9 cellular contexts compared by ENCODE assay signal in the genomic region with DNA sequence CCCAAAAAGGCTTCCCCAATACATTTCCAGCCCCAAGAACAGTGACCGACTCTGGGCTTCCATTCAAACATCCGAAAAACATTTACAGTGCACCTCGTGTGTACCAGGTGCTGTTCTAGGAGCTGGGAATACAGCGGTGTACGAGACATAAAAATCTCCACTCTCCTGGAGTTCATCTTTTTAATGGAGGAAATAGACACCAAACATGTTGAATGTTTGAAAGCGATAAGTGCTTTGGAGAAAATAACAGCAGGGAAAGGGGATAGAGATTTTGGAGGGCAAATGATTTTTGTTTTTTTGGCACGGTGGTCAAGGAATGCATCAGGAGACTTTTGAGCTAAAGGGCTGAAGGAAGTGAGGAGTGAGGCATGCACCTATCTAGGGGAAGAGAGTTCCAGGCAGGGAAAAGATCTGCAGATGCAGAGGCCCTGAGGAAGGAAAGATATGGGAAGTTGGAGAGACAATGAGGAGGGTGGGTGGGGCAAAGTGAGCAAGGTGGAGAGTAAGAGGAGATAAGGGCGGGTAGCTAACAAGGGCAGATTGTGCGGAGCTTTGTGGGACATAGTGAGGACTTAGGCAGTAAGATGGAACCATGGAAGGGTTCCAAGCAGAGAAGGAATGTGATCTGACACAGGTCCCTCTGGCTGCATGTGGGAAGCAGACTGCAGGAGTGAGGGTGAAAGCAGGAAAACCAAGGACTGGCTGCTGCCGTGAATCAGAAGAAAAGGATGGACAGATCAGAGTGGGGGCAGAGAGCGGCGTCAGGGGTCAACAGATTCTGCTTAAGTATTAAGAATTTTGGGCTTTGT. TPM values are rescaled to one million over a fixed set of nuclear protein-coding genes. Genes with fewer than 3 reads are reported as not detected.
DNase-seq lines count a peak whose midpoint lies in the region; ATAC-seq, FAIRE-seq and TF ChIP-seq lines count a peak whose summit lies in the region.
"Had no signal": no experiment of that assay in that cellular context is flagged by ENCODE, and none has a peak within 500 bp of the region (broad histone marks: within the 10 kb centered on the region; RNA-seq: fewer than 3 reads in every experiment).

No MANE protein-coding gene starts in this region.

- H3K9ac ChIP-seq in GM12878 (ENCODE audit: control insufficient read depth, insufficient read depth, low read length) (peak overlapping the region; percentile 96), HepG2 (ENCODE audit: insufficient read depth, low read depth, low read length) (peak overlapping the region; percentile 83)

- peaks cover 47% of the 10 kb centered on the region for H3K79me2 ChIP-seq in GM12878 (ENCODE audit: control insufficient read depth, insufficient read depth, low read length)
- peaks cover 41% of the 10 kb centered on the region for H3K79me2 ChIP-seq in HepG2 (ENCODE audit: insufficient read depth, low read length)

- intact Hi-C loops in GM12878 (cut with micrococcal nuclease; ENCODE audit: unreplicated experiment), result loop anchor here (2.0 kb wide), 1 partner anchor 296 kb away; no protein-coding TSS in a partner anchor
- intact Hi-C loops in HepG2 (cut with micrococcal nuclease; ENCODE audit: unreplicated experiment), result no loop called here

- no peak for TF ChIP-seq POLR2A in GM12878 (IDR thresholded peaks at IDR 0.05; ENCODE audit: low read depth, low read length)
- TF ChIP-seq POLR2A in HepG2 (IDR thresholded peaks at IDR 0.05; ENCODE audit: insufficient read depth in 1 of 2, low read depth in 2 of 2, low read length in 2 of 2), result no peak

- peak overlapping the region; percentile 99 for H3K4me2 ChIP-seq in GM12878 (ENCODE audit: control insufficient read depth, insufficient read depth)
- H3K4me2 ChIP-seq in HepG2 (ENCODE audit: low read depth, low read length), result peak overlapping the region; percentile 96

- WGBS in GM12878 (ENCODE audit: insufficient coverage, insufficient replicate concordance, low lambda C conversion rate, missing lambda C conversion rate), result 50% methylated on average over 12 of the region's 12 CpGs
- WGBS in HepG2 (ENCODE audit: low lambda C conversion rate), result 46% methylated on average over 12 of the region's 12 CpGs

- H2AFZ ChIP-seq in GM12878 (ENCODE audit: control insufficient read depth, low read depth, low read length) (peak overlapping the region; percentile 94), HepG2 (ENCODE audit: low read length) (peak overlapping the region; percentile 56)

- SMC1A ChIA-PET in GM12878 (lab: Charles Lee; ENCODE audit: uncharacterized antibody, unreplicated experiment), result interaction anchor here (0.8 to 8.8 kb wide), 7 partner anchors 13 to 294 kb away, joined by 3 to 309 read pairs (median 32); partner anchors contain the start of genes DYRK1B and PSMC4

- peak overlapping the region; percentile 95 for H3K4me3 Mint-ChIP-seq in activated naive CD4-positive, alpha-beta T cell treated with anti-CD3 and anti-CD28 coated beads, Interleukin-2, amount 50 U/mL, for 24 hours
- peak overlapping the region; percentile 96 for H3K4me3 Mint-ChIP-seq in type B pancreatic cell

- RAD21 ChIA-PET in GM12878 (lab: Charles Lee; ENCODE audit: unreplicated experiment), result interaction anchor here (0.7 to 8.0 kb wide), 8 partner anchors 13 to 295 kb away, joined by 3 to 271 read pairs (median 15); partner anchors contain the start of genes DYRK1B and PSMC4

- no peaks in the 10 kb centered on the region for H3K9me3 Mint-ChIP-seq in activated naive CD4-positive, alpha-beta T cell treated with anti-CD3 and anti-CD28 coated beads, Interleukin-2, amount 50 U/mL, for 24 hours
- no peaks in the 10 kb centered on the region for H3K9me3 Mint-ChIP-seq in type B pancreatic cell

- no peaks in the 10 kb centered on the region for H3K27me3 Mint-ChIP-seq in activated naive CD4-positive, alpha-beta T cell treated with anti-CD3 and anti-CD28 coated beads, Interleukin-2, amount 50 U/mL, for 24 hours
- H3K27me3 Mint-ChIP-seq in type B pancreatic cell, result no peaks in the 10 kb centered on the region

- in situ Hi-C loops in GM12878 (cut with MboI) (no loop called here), HepG2 (cut with HindIII; ENCODE audit: extremely low pct_ligation_motif_present, low pct_unique_long_range_greater_than_20kb) (no loop called here)

- TF ChIP-seq CTCF in GM12878 (IDR thresholded peaks at IDR 0.05 in 2 of 3, conservative IDR thresholded peaks at IDR 0.05 in 1 of 3; ENCODE audit: control insufficient read depth in 2 of 3, extremely low read depth in 1 of 3, insufficient read depth in 1 of 3, low read depth in 3 of 3, low read length in 3 of 3) (no peak), HepG2 (CRISPR knock-in tag; IDR thresholded peaks at IDR 0.05) (no peak), type B pancreatic cell (conservative IDR thresholded peaks at IDR 0.05) (no peak)

- POLR2A ChIA-PET in GM12878 (lab: Charles Lee), result interaction anchor here (0.5 to 5.1 kb wide), 11 partner anchors 13 to 1456 kb away, joined by 3 to 34 read pairs (median 4); partner anchors contain the start of genes DYRK1B and PSMC4
- POLR2A ChIA-PET in HepG2 (lab: Yijun Ruan, JAX), result interaction anchor here (1.3 to 2.3 kb wide), 2 partner anchors 123 to 411 kb away, joined by 3 to 16 read pairs; partner anchors contain the start of genes PSMC4 and RPS16

- H3K36me3 Mint-ChIP-seq in activated naive CD4-positive, alpha-beta T cell treated with anti-CD3 and anti-CD28 coated beads, Interleukin-2, amount 50 U/mL, for 24 hours, result peaks cover 13% of the 10 kb centered on the region
- peaks cover 3% of the 10 kb centered on the region for H3K36me3 Mint-ChIP-seq in type B pancreatic cell

- no peaks in the 10 kb centered on the region for H3K9me3 ChIP-seq in GM12878 (replicated peaks; ENCODE audit: control insufficient read depth, insufficient read depth, low read length)
- no peaks in the 10 kb centered on the region for H3K9me3 ChIP-seq in HepG2 (ENCODE audit: low read length)

- TF ChIP-seq RAD21 in GM12878 (IDR thresholded peaks at IDR 0.05; ENCODE audit: insufficient read depth, low read depth, low read length) (no peak), HepG2 (CRISPR knock-in tag; IDR thresholded peaks at IDR 0.05) (no peak)

- H3K4me3 ChIP-seq in GM12878 (peak overlapping the region; percentile 52), HepG2 (replicated peaks in 1 of 3; ENCODE audit: insufficient read depth in 1 of 3, low read depth in 2 of 3, low read length in 3 of 3) (peak overlapping the region; percentile 50 to 86 (median 84); a peak in 5 of 6 replicates)

- H3K4me1 Mint-ChIP-seq in activated naive CD4-positive, alpha-beta T cell treated with anti-CD3 and anti-CD28 coated beads, Interleukin-2, amount 50 U/mL, for 24 hours, result peaks cover 41% of the 10 kb centered on the region
- H3K4me1 Mint-ChIP-seq in type B pancreatic cell (ENCODE audit: unreplicated experiment), result peaks cover 38% of the 10 kb centered on the region

- no peaks in the 10 kb centered on the region for H3K27me3 ChIP-seq in GM12878 (replicated peaks in 1 of 2; ENCODE audit: control insufficient read depth in 2 of 2, insufficient read depth in 2 of 2, low read length in 1 of 2)
- no peaks in the 10 kb centered on the region; a peak in 1 of 5 replicates for H3K27me3 ChIP-seq in HepG2 (ENCODE audit: control insufficient read depth in 1 of 2, insufficient read depth in 2 of 2, low read length in 2 of 2)

- no peaks in the 10 kb centered on the region; the same call in 1 of the 2 replicates for H4K20me1 ChIP-seq in GM12878 (ENCODE audit: control insufficient read depth, insufficient read depth)
- H4K20me1 ChIP-seq in HepG2 (ENCODE audit: insufficient read depth, low read length), result peaks cover 28% of the 10 kb centered on the region

- H3K36me3 ChIP-seq in GM12878 (ENCODE audit: control insufficient read depth in 2 of 2, insufficient read depth in 2 of 2, low read length in 1 of 2) (no peaks in the 10 kb centered on the region), HepG2 (replicated peaks in 1 of 2; ENCODE audit: control insufficient read depth in 1 of 2, insufficient read depth in 2 of 2, low read length in 2 of 2) (no peaks in the 10 kb centered on the region)

- FAIRE-seq in GM12878 (lab: Jason Lieb, UNC), result no peak
- no peak for FAIRE-seq in HepG2 (lab: Jason Lieb, UNC)
- FAIRE-seq: frontal cortex had no signal

- TF ChIP-seq EP300 in GM12878 (IDR thresholded peaks at IDR 0.05; ENCODE audit: borderline replicate concordance in 1 of 2, control insufficient read depth in 1 of 2, low read depth in 2 of 2, low read length in 2 of 2) (no peak), HepG2 (IDR thresholded peaks at IDR 0.05; ENCODE audit: low read depth in 2 of 2, low read length in 2 of 2) (no peak), HepG2 (CRISPR knock-in tag; IDR thresholded peaks at IDR 0.05; ENCODE audit: borderline replicate concordance) (no peak)

- TSS peak; percentile 98 for BruUV-seq in GM12878 (replicated peaks; lab: Mats Ljungman, UMichigan)
- BruUV-seq in HepG2 (replicated peaks; lab: Mats Ljungman, UMichigan), result TSS peak; percentile 95

- peak overlapping the region; percentile 81 for H3K27ac ChIP-seq in GM12878 (ENCODE audit: control insufficient read depth, insufficient read depth)
- peak overlapping the region; percentile 74 for H3K27ac ChIP-seq in HepG2 (ENCODE audit: extremely low read length, insufficient read depth, low read length)

- no peak for DNase-seq in activated naive CD4-positive, alpha-beta T cell (lab: John Stamatoyannopoulos, UW)
- DNase-seq in GM12878 (ENCODE audit: low read depth, low spot score), result no peak
- no peak for DNase-seq in HepG2 (ENCODE audit: low spot score)
- DNase-seq in type B pancreatic cell (ENCODE audit: extremely low spot score, unreplicated experiment), result no peak
- DNase-seq in NCI-H510A (lab: John Stamatoyannopoulos, UW), result no peak

- H3K27ac Mint-ChIP-seq in activated naive CD4-positive, alpha-beta T cell treated with anti-CD3 and anti-CD28 coated beads, Interleukin-2, amount 50 U/mL, for 24 hours, result peak overlapping the region; percentile 97
- peak overlapping the region; percentile 95 for H3K27ac Mint-ChIP-seq in type B pancreatic cell

- CTCF ChIA-PET in GM12878 (lab: Yijun Ruan, JAX), result interaction anchor here (0.8 to 9.1 kb wide), 13 partner anchors 9 to 319 kb away, joined by 3 to 466 read pairs (median 5); partner anchors contain the start of gene PSMC4
- CTCF ChIA-PET in HepG2 (lab: Yijun Ruan, JAX; ENCODE audit: low intra/inter-chr PET ratio, low total read pairs), result no interaction called here

- peaks cover 13% of the 10 kb centered on the region for H3K4me1 ChIP-seq in GM12878 (ENCODE audit: control insufficient read depth, insufficient read depth, low read length)
- H3K4me1 ChIP-seq in HepG2 (ENCODE audit: insufficient read depth, low read length), result peaks cover 62% of the 10 kb centered on the region

- ATAC-seq in GM12878 (no peak), HepG2 (peak; percentile 13), HG02852 (IDR thresholded peaks at IDR 0.05; ENCODE audit: unreplicated experiment) (no peak), HG03354 (IDR thresholded peaks at IDR 0.05; ENCODE audit: poor library complexity, severe bottlenecking, unreplicated experiment) (no peak)

RNA-seq across cellular contexts. Expression of gene FBL, which starts 0.7 kb away (rescaled TPM):
- 50.2 and 52.7 TPM in 2 replicates for total RNA-seq in GM12878 (2013; cell fraction: nucleolus; rRNA removed)
- total RNA-seq in GM12878 (2014; rRNA removed) (323 and 343 TPM in 2 replicates), GM12878 (2014; rRNA removed; fragmentation: Illumina TruSeq; extraction: Trizol) (497 and 501 TPM in 2 replicates), GM12878 (2021) (534 and 544 TPM in 2 replicates), HepG2 (2016; rRNA removed; fragmentation: Illumina TruSeq; extraction: Trizol) (153 and 235 TPM in 2 replicates), type B pancreatic cell (ENCODE audit: low replicate concordance) (327 and 356 TPM in 2 replicates)
- 747 TPM for polyA plus RNA-seq in GM12878 (2011; ENCODE audit: low read depth)
- polyA plus RNA-seq in GM12878 (2011; rRNA removed) (442 and 775 TPM in 2 replicates), GM12878 (2014; fragmentation: Illumina TruSeq; extraction: Trizol) (865 and 1,083 TPM in 2 replicates), GM12878 (2014; fragmentation: Nextera tagmentation; extraction: Ambion mirVana) (100 to 1,000 TPM; 156 to 460 TPM), GM12878 (2014; rRNA removed) (568 and 589 TPM in 2 replicates), GM12878 (2016; fragmentation: Nextera tagmentation; extraction: Ambion mirVana) (100 to 1,000 TPM; 253 to 257 TPM), HepG2 (2011; rRNA removed) (408 and 468 TPM in 2 replicates)
- polyA plus RNA-seq in GM12878 (2011; cell fraction: cytosol; rRNA removed), result 1,104 and 1,118 TPM in 2 replicates
- polyA plus RNA-seq in GM12878 (2011; cell fraction: nucleus; rRNA removed), result 303 and 389 TPM in 2 replicates
- polyA plus RNA-seq in GM12878 (2012), result 462 and 532 TPM in 2 replicates
- polyA minus RNA-seq in GM12878 (2011; rRNA and poly(A)+ RNA removed), result 892 and 964 TPM in 2 replicates
- polyA minus RNA-seq in GM12878 (2011; cell fraction: cytosol; rRNA and poly(A)+ RNA removed), result 147 and 180 TPM in 2 replicates
- polyA minus RNA-seq in GM12878 (2011; cell fraction: nucleus; rRNA and poly(A)+ RNA removed), result 36.1 and 62.5 TPM in 2 replicates
- 97.6 and 118 TPM in 2 replicates for total RNA-seq in HepG2 (2016; cell fraction: cytosol; rRNA removed; fragmentation: Illumina TruSeq; extraction: Trizol; ENCODE audit: low read depth)
- total RNA-seq in HepG2 (2016; cell fraction: insoluble cytoplasmic fraction; rRNA removed; fragmentation: Illumina TruSeq; extraction: Trizol), result 156 and 237 TPM in 2 replicates
- 195 and 220 TPM in 2 replicates for total RNA-seq in HepG2 (2016; cell fraction: membrane; rRNA removed; fragmentation: Illumina TruSeq; extraction: Trizol)
- total RNA-seq in HepG2 (2016; cell fraction: nucleus; rRNA removed; fragmentation: Illumina TruSeq; extraction: Trizol), result 85.6 and 92.5 TPM in 2 replicates
- 399 and 528 TPM in 2 replicates for polyA plus RNA-seq in HepG2 (2011; cell fraction: cytosol; rRNA removed)
- polyA plus RNA-seq in HepG2 (2011; cell fraction: nucleus; rRNA removed), result 142 and 169 TPM in 2 replicates
- polyA plus RNA-seq in HepG2 (2012), result 311 and 349 TPM in 2 replicates
- 376 and 452 TPM in 2 replicates for polyA plus RNA-seq in HepG2 (2016; cell fraction: cytosol; fragmentation: Illumina TruSeq; extraction: Trizol; ENCODE audit: low read depth)
- 420 and 553 TPM in 2 replicates for polyA plus RNA-seq in HepG2 (2016; cell fraction: insoluble cytoplasmic fraction; fragmentation: Illumina TruSeq; extraction: Trizol; ENCODE audit: low read depth)
- polyA plus RNA-seq in HepG2 (2016; cell fraction: membrane; fragmentation: Illumina TruSeq; extraction: Trizol; ENCODE audit: low read depth), result 376 and 422 TPM in 2 replicates
- 243 and 256 TPM in 2 replicates for polyA plus RNA-seq in HepG2 (2016; cell fraction: nucleus; fragmentation: Illumina TruSeq; extraction: Trizol; ENCODE audit: insufficient read depth, low read depth)
- 543 and 868 TPM in 2 replicates for polyA minus RNA-seq in HepG2 (2011; rRNA and poly(A)+ RNA removed; ENCODE audit: low replicate concordance)
- polyA minus RNA-seq in HepG2 (2011; cell fraction: cytosol; rRNA and poly(A)+ RNA removed), result 96.2 and 102 TPM in 2 replicates
- polyA minus RNA-seq in HepG2 (2011; cell fraction: nucleus; rRNA and poly(A)+ RNA removed), result 21.2 and 34.9 TPM in 2 replicates

RNA-seq across cellular contexts. Expression of gene DYRK1B, which starts 12.9 kb away (rescaled TPM):
- total RNA-seq in GM12878 (2013; cell fraction: nucleolus; rRNA removed), result 16.4 and 22.3 TPM in 2 replicates
- total RNA-seq in GM12878 (2014; rRNA removed) (2.9 and 3.6 TPM in 2 replicates), GM12878 (2014; rRNA removed; fragmentation: Illumina TruSeq; extraction: Trizol) (1.7 and 2.0 TPM in 2 replicates), GM12878 (2021) (8.9 and 10.2 TPM in 2 replicates), HepG2 (2016; rRNA removed; fragmentation: Illumina TruSeq; extraction: Trizol) (0.45 and 0.82 TPM in 2 replicates), type B pancreatic cell (ENCODE audit: low replicate concordance) (43.1 and 49.3 TPM in 2 replicates)
- 2.7 TPM for polyA plus RNA-seq in GM12878 (2011; ENCODE audit: low read depth)
- polyA plus RNA-seq in GM12878 (2011; rRNA removed) (2.7 and 2.9 TPM in 2 replicates), GM12878 (2014; fragmentation: Illumina TruSeq; extraction: Trizol) (2.1 and 3.4 TPM in 2 replicates), GM12878 (2014; fragmentation: Nextera tagmentation; extraction: Ambion mirVana) (under 1 TPM in 1 of 2 experiments, not detected in 1; 0.07 TPM), GM12878 (2014; rRNA removed) (5.6 and 6.0 TPM in 2 replicates), GM12878 (2016; fragmentation: Nextera tagmentation; extraction: Ambion mirVana) (1 to 10 TPM; 2.9 to 4.3 TPM), HepG2 (2011; rRNA removed) (1.1 and 1.3 TPM in 2 replicates)
- polyA plus RNA-seq in GM12878 (2011; cell fraction: cytosol; rRNA removed), result 2.8 and 2.9 TPM in 2 replicates
- 15.8 and 19.4 TPM in 2 replicates for polyA plus RNA-seq in GM12878 (2011; cell fraction: nucleus; rRNA removed)
- 5.4 and 7.8 TPM in 2 replicates for polyA plus RNA-seq in GM12878 (2012)
- 4.2 and 8.9 TPM in 2 replicates for polyA minus RNA-seq in GM12878 (2011; rRNA and poly(A)+ RNA removed)
- polyA minus RNA-seq in GM12878 (2011; cell fraction: cytosol; rRNA and poly(A)+ RNA removed), result 2.4 and 4.0 TPM in 2 replicates
- 7.5 and 11.5 TPM in 2 replicates for polyA minus RNA-seq in GM12878 (2011; cell fraction: nucleus; rRNA and poly(A)+ RNA removed)
- 1.2 and 1.7 TPM in 2 replicates for total RNA-seq in HepG2 (2016; cell fraction: cytosol; rRNA removed; fragmentation: Illumina TruSeq; extraction: Trizol; ENCODE audit: low read depth)
- 0.39 and 1.3 TPM in 2 replicates for total RNA-seq in HepG2 (2016; cell fraction: insoluble cytoplasmic fraction; rRNA removed; fragmentation: Illumina TruSeq; extraction: Trizol)
- total RNA-seq in HepG2 (2016; cell fraction: membrane; rRNA removed; fragmentation: Illumina TruSeq; extraction: Trizol), result 1.00 and 1.1 TPM in 2 replicates
- 1.3 and 1.5 TPM in 2 replicates for total RNA-seq in HepG2 (2016; cell fraction: nucleus; rRNA removed; fragmentation: Illumina TruSeq; extraction: Trizol)
- polyA plus RNA-seq in HepG2 (2011; cell fraction: cytosol; rRNA removed), result 0.50 and 0.64 TPM in 2 replicates
- 5.0 and 6.5 TPM in 2 replicates for polyA plus RNA-seq in HepG2 (2011; cell fraction: nucleus; rRNA removed)
- polyA plus RNA-seq in HepG2 (2012), result 2.0 and 2.5 TPM in 2 replicates
- 1.7 and 1.9 TPM in 2 replicates for polyA plus RNA-seq in HepG2 (2016; cell fraction: cytosol; fragmentation: Illumina TruSeq; extraction: Trizol; ENCODE audit: low read depth)
- 0.58 and 0.68 TPM in 2 replicates for polyA plus RNA-seq in HepG2 (2016; cell fraction: insoluble cytoplasmic fraction; fragmentation: Illumina TruSeq; extraction: Trizol; ENCODE audit: low read depth)
- polyA plus RNA-seq in HepG2 (2016; cell fraction: membrane; fragmentation: Illumina TruSeq; extraction: Trizol; ENCODE audit: low read depth), result 1.8 and 2.4 TPM in 2 replicates
- polyA plus RNA-seq in HepG2 (2016; cell fraction: nucleus; fragmentation: Illumina TruSeq; extraction: Trizol; ENCODE audit: insufficient read depth, low read depth), result 4.3 and 5.9 TPM in 2 replicates
- polyA minus RNA-seq in HepG2 (2011; rRNA and poly(A)+ RNA removed; ENCODE audit: low replicate concordance), result 1.2 and 13.7 TPM in 2 replicates
- not detected in 2 replicates for polyA minus RNA-seq in HepG2 (2011; cell fraction: cytosol; rRNA and poly(A)+ RNA removed)
- polyA minus RNA-seq in HepG2 (2011; cell fraction: nucleus; rRNA and poly(A)+ RNA removed), result 1.3 and 2.7 TPM in 2 replicates
